ENCODE assay signal across 18 cellular contexts in the genomic region with DNA sequence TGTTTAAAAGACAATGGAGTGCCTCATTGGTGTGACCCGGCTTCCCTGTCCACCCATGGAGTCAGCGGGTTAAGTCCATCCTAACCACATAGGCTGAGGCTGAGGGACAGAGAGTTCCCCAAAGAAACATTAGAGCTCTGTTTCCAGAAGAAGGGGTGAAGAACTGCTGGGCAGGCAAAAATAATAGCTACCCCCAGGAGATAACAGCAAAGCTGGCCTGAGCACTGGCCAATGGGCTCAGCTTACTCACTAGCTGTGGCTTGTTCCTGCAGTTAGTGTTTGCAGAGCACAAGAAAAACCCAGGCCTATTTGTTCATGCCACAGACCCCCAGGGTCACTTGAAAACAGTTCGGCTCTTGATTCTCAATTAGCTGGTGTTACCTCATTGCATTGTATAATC.
DNase-seq lines count a peak whose midpoint lies in the region; ATAC-seq and TF ChIP-seq lines count a peak whose summit lies in the region.
"Had no signal": no experiment of that assay in that cellular context is flagged by ENCODE, and none has a peak within 500 bp of the region (broad histone marks: within the 10 kb centered on the region; RNA-seq: fewer than 3 reads in every experiment).

No MANE protein-coding gene starts in this region.

- peaks cover 52% of the 10 kb centered on the region for H3K4me1 Mint-ChIP-seq in mesothelial cell of epicardium

- peak overlapping the region; percentile 25 for H3K27ac Mint-ChIP-seq in mesothelial cell of epicardium
- H3K27ac Mint-ChIP-seq: CD4-positive, alpha-beta T cell; H9 had no signal

- intact Hi-C loops in Right ventricle myocardium inferior (cut with DNase I): no loop called here
- intact Hi-C loops in cardiac septum (cut with DNase I): loop anchor here (5.0 kb wide), 1 partner anchor 34 kb away; no protein-coding TSS in a partner anchor
- intact Hi-C loops in psoas muscle (cut with DNase I): no loop called here
- intact Hi-C loops in lower lobe of right lung (cut with DNase I): no loop called here

- H3K4me1 ChIP-seq in psoas muscle (peaks cover 24% of the 10 kb centered on the region), subcutaneous abdominal adipose tissue (ENCODE audit: control insufficient read depth in 5 of 5, insufficient read depth in 5 of 5, low read length in 5 of 5) (peaks cover 0 to 22% (median 10%) of the 10 kb centered on the region in 5 donors), lower lobe of right lung (peaks cover 4% of the 10 kb centered on the region)
- H3K4me1 ChIP-seq: A549 had no signal

- DNase-seq in Right ventricle myocardium inferior (ENCODE audit: missing footprints) (no peak), cardiac septum (ENCODE audit: low spot score) (no peak), mesothelial cell of epicardium (ENCODE audit: low spot score in 2 of 2, unreplicated experiment in 2 of 2) (no peak), psoas muscle (no peak), HCEC 1CT (no peak), lower lobe of right lung (no peak), NCI-H2107 (lab: John Stamatoyannopoulos, UW) (no peak)
- DNase-seq: AML-193; CD4-positive, alpha-beta T cell; DMS153; DMS79; GDM1; H9; IMR-90 had no signal

- ATAC-seq in Right ventricle myocardium inferior (peak; percentile 20), psoas muscle (no peak), lower lobe of right lung (no peak)
- ATAC-seq: A549 had no signal

- H3K27me3 Mint-ChIP-seq in mesothelial cell of epicardium (ENCODE audit: low read depth): no peaks in the 10 kb centered on the region
- H3K27me3 Mint-ChIP-seq: CD4-positive, alpha-beta T cell had no signal

- H3K9me3 Mint-ChIP-seq in mesothelial cell of epicardium: peaks cover 6% of the 10 kb centered on the region
- H3K9me3 Mint-ChIP-seq: CD4-positive, alpha-beta T cell had no signal

- H3K9ac ChIP-seq in subcutaneous abdominal adipose tissue (ENCODE audit: low read length in 5 of 5): no peak overlapping the region

- 74 to 94% (median 87%) methylated on average over 3 of the region's 3 CpGs for WGBS in psoas muscle, 3 donors

- H3K27me3 ChIP-seq in psoas muscle (ENCODE audit: insufficient read depth in 3 of 3, low read length in 2 of 3) (no peaks in the 10 kb centered on the region), subcutaneous abdominal adipose tissue (ENCODE audit: control insufficient read depth in 5 of 5, insufficient read depth in 4 of 5, low read length in 5 of 5) (no peaks in the 10 kb centered on the region), lower lobe of right lung (ENCODE audit: low read depth) (no peaks in the 10 kb centered on the region)

- H3K36me3 Mint-ChIP-seq in mesothelial cell of epicardium: peaks cover 27% of the 10 kb centered on the region

- H3K36me3 ChIP-seq in psoas muscle (ENCODE audit: insufficient read depth in 1 of 2, low read depth in 1 of 2) (peaks cover 0 to 5% of the 10 kb centered on the region in 2 donors), subcutaneous abdominal adipose tissue (ENCODE audit: control insufficient read depth in 5 of 5, insufficient read depth in 5 of 5, low read length in 5 of 5) (peaks cover 7 to 24% (median 9%) of the 10 kb centered on the region in 5 donors), lower lobe of right lung (peaks cover 4% of the 10 kb centered on the region)

- peak overlapping the region; percentile 80 for H3K27ac ChIP-seq in psoas muscle
- peak overlapping the region; percentile 11 for H3K27ac ChIP-seq in subcutaneous abdominal adipose tissue (ENCODE audit: low read depth, low read length)
- no peak overlapping the region for H3K27ac ChIP-seq in lower lobe of right lung
- H3K27ac ChIP-seq: 22Rv1, A549, C4-2B had no signal

- H3K4me3 ChIP-seq in psoas muscle: no peak overlapping the region
- H3K4me3 ChIP-seq in subcutaneous abdominal adipose tissue (ENCODE audit: low read depth in 1 of 5, low read length in 5 of 5): no peak overlapping the region
- no peak overlapping the region for H3K4me3 ChIP-seq in lower lobe of right lung
- H3K4me3 ChIP-seq: A549 had no signal

- no peak overlapping the region for H3K4me3 Mint-ChIP-seq in mesothelial cell of epicardium
- H3K4me3 Mint-ChIP-seq: CD4-positive, alpha-beta T cell; H9 had no signal

- H3K9me3 ChIP-seq in psoas muscle: peaks cover 9% of the 10 kb centered on the region
- H3K9me3 ChIP-seq in subcutaneous abdominal adipose tissue (ENCODE audit: control insufficient read depth in 5 of 5, low read length in 5 of 5): peaks cover 2 to 11% (median 8%) of the 10 kb centered on the region in 5 donors
- H3K9me3 ChIP-seq in lower lobe of right lung: peaks cover 7% of the 10 kb centered on the region

- no peak for TF ChIP-seq CTCF in mesothelial cell of epicardium (IDR thresholded peaks at IDR 0.05; ENCODE audit: unreplicated experiment)
- TF ChIP-seq CTCF in psoas muscle (IDR thresholded peaks at IDR 0.05): no peak
- no peak for TF ChIP-seq CTCF in lower lobe of right lung (IDR thresholded peaks at IDR 0.05)
